16 cellular contexts compared by ENCODE assay signal in genomic region chr20:53602661-53603060, GRCh38. TPM values are rescaled to one million over a fixed set of nuclear protein-coding genes. Genes with fewer than 3 reads are reported as not detected.
DNase-seq lines count a peak whose midpoint lies in the region; ATAC-seq and TF ChIP-seq lines count a peak whose summit lies in the region.
"Had no signal": no experiment of that assay in that cellular context is flagged by ENCODE, and none has a peak within 500 bp of the region (broad histone marks: within the 10 kb centered on the region; RNA-seq: fewer than 3 reads in every experiment).

No MANE protein-coding gene starts in this region.

- ATAC-seq in CD4-positive, alpha-beta T cell (ENCODE audit: poor library complexity): no peak
- ATAC-seq in naive thymus-derived CD8-positive, alpha-beta T cell: no peak

- no peak overlapping the region for H3K4me3 Mint-ChIP-seq in CD4-positive, alpha-beta T cell
- no peak overlapping the region for H3K4me3 Mint-ChIP-seq in CD4-positive, alpha-beta memory T cell
- no peak overlapping the region for H3K4me3 Mint-ChIP-seq in activated T-helper 1 cell treated with anti-CD3 and anti-CD28 coated beads, Interleukin-12 subunit alpha, Interleukin-12 subunit beta, Interleukin-2, Interleukin-4 antibody, amounts not matched to agents 30 ng/mL and 10 ng/mL and 1 ng/mL, durations not matched to agents 14 hours and 24 hours and 36 hours
- no peak overlapping the region for H3K4me3 Mint-ChIP-seq in naive thymus-derived CD8-positive, alpha-beta T cell
- H3K4me3 Mint-ChIP-seq: H9 had no signal

- CTCF ChIA-PET in CD4-positive, alpha-beta T cell (lab: Charles Lee): interaction anchor here (1.0 kb wide), 1 partner anchor 16 kb away, joined by 4 read pairs; no protein-coding TSS in a partner anchor
- CTCF ChIA-PET in CD4-positive, alpha-beta memory T cell (lab: Charles Lee; ENCODE audit: partially characterized antibody): interaction anchor here (0.7 to 1.5 kb wide), 6 partner anchors 8 to 314 kb away, joined by 3 to 5 read pairs (median 3); partner anchors contain the start of gene ZNF217

- H3K27me3 Mint-ChIP-seq in CD4-positive, alpha-beta T cell: no peaks in the 10 kb centered on the region
- H3K27me3 Mint-ChIP-seq in CD4-positive, alpha-beta memory T cell: no peaks in the 10 kb centered on the region
- H3K27me3 Mint-ChIP-seq in activated T-helper 1 cell treated with anti-CD3 and anti-CD28 coated beads, Interleukin-12 subunit alpha, Interleukin-12 subunit beta, Interleukin-2, Interleukin-4 antibody, amounts not matched to agents 30 ng/mL and 10 ng/mL and 1 ng/mL, durations not matched to agents 14 hours and 24 hours and 36 hours (ENCODE audit: insufficient read depth): no peaks in the 10 kb centered on the region
- no peaks in the 10 kb centered on the region for H3K27me3 Mint-ChIP-seq in naive thymus-derived CD8-positive, alpha-beta T cell
- H3K27me3 Mint-ChIP-seq: CD4-positive, CD25-positive, alpha-beta regulatory T cell had no signal

- no peak for TF ChIP-seq CTCF in CD4-positive, alpha-beta T cell (IDR thresholded peaks at IDR 0.05)

- H3K9me3 Mint-ChIP-seq in CD4-positive, alpha-beta T cell: no peaks in the 10 kb centered on the region
- no peaks in the 10 kb centered on the region for H3K9me3 Mint-ChIP-seq in CD4-positive, alpha-beta memory T cell
- H3K9me3 Mint-ChIP-seq in activated T-helper 1 cell treated with anti-CD3 and anti-CD28 coated beads, Interleukin-12 subunit alpha, Interleukin-12 subunit beta, Interleukin-2, Interleukin-4 antibody, amounts not matched to agents 30 ng/mL and 10 ng/mL and 1 ng/mL, durations not matched to agents 14 hours and 24 hours and 36 hours: no peaks in the 10 kb centered on the region
- no peaks in the 10 kb centered on the region for H3K9me3 Mint-ChIP-seq in naive thymus-derived CD8-positive, alpha-beta T cell
- H3K9me3 Mint-ChIP-seq: CD4-positive, CD25-positive, alpha-beta regulatory T cell; H9 had no signal

- H3K4me1 Mint-ChIP-seq in CD4-positive, alpha-beta T cell (ENCODE audit: low read depth): peaks cover 53% of the 10 kb centered on the region
- peaks cover 26 to 58% (median 42%) of the 10 kb centered on the region in 4 donors for H3K4me1 Mint-ChIP-seq in CD4-positive, alpha-beta memory T cell
- H3K4me1 Mint-ChIP-seq in activated T-helper 1 cell treated with anti-CD3 and anti-CD28 coated beads, Interleukin-12 subunit alpha, Interleukin-12 subunit beta, Interleukin-2, Interleukin-4 antibody, amounts not matched to agents 30 ng/mL and 10 ng/mL and 1 ng/mL, durations not matched to agents 14 hours and 24 hours and 36 hours (ENCODE audit: low read depth): peaks cover 46% of the 10 kb centered on the region
- H3K4me1 Mint-ChIP-seq in naive thymus-derived CD8-positive, alpha-beta T cell: peaks cover 26 to 58% (median 54%) of the 10 kb centered on the region in 4 donors

- DNase-seq in CD4-positive, alpha-beta T cell: no peak
- DNase-seq in CD4-positive, alpha-beta memory T cell: no peak
- no peak for DNase-seq in activated T-helper 1 cell treated with anti-CD3 and anti-CD28 coated beads, Interleukin-12 subunit alpha, Interleukin-12 subunit beta, Interleukin-2, Interleukin-4 antibody, amounts not matched to agents 30 ng/mL and 10 ng/mL and 1 ng/mL, durations not matched to agents 14 hours and 24 hours and 36 hours (ENCODE audit: low spot score)
- DNase-seq in naive thymus-derived CD8-positive, alpha-beta T cell: no peak
- DNase-seq in KG1 (lab: John Stamatoyannopoulos, UW) (no peak), NCI-H2171 treated with DMSO at 0.1 percent for 48 hours (lab: John Stamatoyannopoulos, UW) (no peak), midbrain (lab: John Stamatoyannopoulos, UW) (no peak)
- DNase-seq in stimulated activated naive CD4-positive, alpha-beta T cell treated with Interleukin-2 at 50 U/mL for 16 hours (lab: John Stamatoyannopoulos, UW): no peak
- DNase-seq: ACHN; BE2C; C1 segment of cervical spinal cord; CD4-positive, CD25-positive, alpha-beta regulatory T cell; DMS153; DMS79; GDM1; H9 had no signal

- intact Hi-C loops in CD4-positive, alpha-beta T cell (cut with DNase I, micrococcal nuclease): loop anchor here in 1 of 2 experiments (5.0 kb wide), 1 partner anchor 35 kb away; no protein-coding TSS in a partner anchor
- intact Hi-C loops in CD4-positive, alpha-beta memory T cell (cut with micrococcal nuclease): no loop called here
- intact Hi-C loops in activated T-helper 1 cell treated with anti-CD3 and anti-CD28 coated beads, Interleukin-12 subunit alpha, Interleukin-12 subunit beta, Interleukin-2, Interleukin-4 antibody, amounts not matched to agents 30 ng/mL and 10 ng/mL and 1 ng/mL, durations not matched to agents 14 hours and 24 hours and 36 hours (cut with micrococcal nuclease): no loop called here

- H3K27me3 ChIP-seq in CD4-positive, alpha-beta T cell (ENCODE audit: control insufficient read depth, insufficient read depth, low read length): no peaks in the 10 kb centered on the region
- H3K27me3 ChIP-seq in CD4-positive, alpha-beta memory T cell (ENCODE audit: insufficient read depth, low read length): no peaks in the 10 kb centered on the region
- H3K27me3 ChIP-seq: BE2C had no signal

- H3K27ac Mint-ChIP-seq in CD4-positive, alpha-beta T cell: peak overlapping the region; percentile 0
- peak overlapping the region in 4 of 7 donors; percentile 43 to 65 (median 48) for H3K27ac Mint-ChIP-seq in CD4-positive, alpha-beta memory T cell
- H3K27ac Mint-ChIP-seq in activated T-helper 1 cell treated with anti-CD3 and anti-CD28 coated beads, Interleukin-12 subunit alpha, Interleukin-12 subunit beta, Interleukin-2, Interleukin-4 antibody, amounts not matched to agents 30 ng/mL and 10 ng/mL and 1 ng/mL, durations not matched to agents 14 hours and 24 hours and 36 hours: peak overlapping the region; percentile 3
- peak overlapping the region in 7 of 10 donors; percentile 4 to 80 (median 43) for H3K27ac Mint-ChIP-seq in naive thymus-derived CD8-positive, alpha-beta T cell

- H3K36me3 ChIP-seq in CD4-positive, alpha-beta memory T cell (ENCODE audit: insufficient read depth, low read length): no peaks in the 10 kb centered on the region
- H3K36me3 ChIP-seq: BE2C had no signal

- POLR2A ChIA-PET in CD4-positive, alpha-beta T cell (lab: Charles Lee): interaction anchor here (1.3 kb wide), 1 partner anchor 8 kb away, joined by 4 read pairs; no protein-coding TSS in a partner anchor
- POLR2A ChIA-PET in CD4-positive, alpha-beta memory T cell (lab: Charles Lee; ENCODE audit: partially characterized antibody): interaction anchor here (1.0 kb wide), 1 partner anchor 8 kb away, joined by 3 read pairs; no protein-coding TSS in a partner anchor
- POLR2A ChIA-PET in naive thymus-derived CD8-positive, alpha-beta T cell (lab: Charles Lee): no interaction called here

- H3K27ac ChIP-seq in CD4-positive, alpha-beta T cell (ENCODE audit: low read depth, low read length): no peak overlapping the region
- H3K27ac ChIP-seq in CD4-positive, alpha-beta memory T cell (ENCODE audit: low read depth, low read length): no peak overlapping the region

- H3K9me3 ChIP-seq in CD4-positive, alpha-beta T cell (ENCODE audit: control insufficient read depth, low read length): no peaks in the 10 kb centered on the region
- H3K9me3 ChIP-seq in CD4-positive, alpha-beta memory T cell (ENCODE audit: control insufficient read depth in 1 of 2, low read length in 2 of 2): no peaks in the 10 kb centered on the region
- H3K9me3 ChIP-seq: BE2C had no signal

- H3K4me1 ChIP-seq in CD4-positive, alpha-beta memory T cell (ENCODE audit: insufficient read depth, low read length): peaks cover 30% of the 10 kb centered on the region

- H3K4me3 ChIP-seq in CD4-positive, alpha-beta memory T cell (ENCODE audit: low read length in 2 of 2): no peak overlapping the region

- H3K36me3 Mint-ChIP-seq in CD4-positive, alpha-beta T cell (ENCODE audit: low read depth): peaks cover 11% of the 10 kb centered on the region
- peaks cover 9 to 23% of the 10 kb centered on the region in 2 donors for H3K36me3 Mint-ChIP-seq in CD4-positive, alpha-beta memory T cell
- H3K36me3 Mint-ChIP-seq in activated T-helper 1 cell treated with anti-CD3 and anti-CD28 coated beads, Interleukin-12 subunit alpha, Interleukin-12 subunit beta, Interleukin-2, Interleukin-4 antibody, amounts not matched to agents 30 ng/mL and 10 ng/mL and 1 ng/mL, durations not matched to agents 14 hours and 24 hours and 36 hours (ENCODE audit: low read depth): peaks cover 21% of the 10 kb centered on the region
- peaks cover 0 to 8% (median 0%) of the 10 kb centered on the region in 3 donors for H3K36me3 Mint-ChIP-seq in naive thymus-derived CD8-positive, alpha-beta T cell

RNA-seq across cellular contexts. Expression of gene ZNF217, which starts 9.0 kb away (rescaled TPM):
- 10 to 100 TPM; 83.5 to 87.4 TPM for total RNA-seq in CD4-positive, alpha-beta T cell
- total RNA-seq in CD4-positive, alpha-beta memory T cell: 100 to 1,000 TPM; 100 to 111 TPM
- 10 to 100 TPM; 11.6 to 28.6 TPM for polyA plus RNA-seq in CD4-positive, alpha-beta memory T cell
- total RNA-seq in activated T-helper 1 cell treated with anti-CD3 and anti-CD28 coated beads, Interleukin-12 subunit alpha, Interleukin-12 subunit beta, Interleukin-2, Interleukin-4 antibody, amounts not matched to agents 30 ng/mL and 10 ng/mL and 1 ng/mL, durations not matched to agents 14 hours and 24 hours and 36 hours: 57.5 and 64.5 TPM in 2 replicates
- total RNA-seq in naive thymus-derived CD8-positive, alpha-beta T cell: 100 to 1,000 TPM; 100 to 101 TPM
- polyA plus RNA-seq in naive thymus-derived CD8-positive, alpha-beta T cell: 10 to 100 TPM; 21.5 to 34.2 (median 25.3) TPM
